ENCODE assay signal across 24 cellular contexts in genomic region chrX:149002320-149002719, GRCh38.
"Had no signal": no experiment of that assay in that cellular context is flagged by ENCODE, and none has a peak within 500 bp of the region (broad histone marks: within the 10 kb centered on the region; RNA-seq: fewer than 3 reads in every experiment).

No MANE protein-coding gene starts in this region.

- H3K4me3 ChIP-seq: neural progenitor cell, ovary, psoas muscle, right lobe of liver, sigmoid colon, stomach, thoracic aorta, thyroid gland, tibial nerve, upper lobe of right lung, uterus had no signal

- H3K27me3 ChIP-seq: neural progenitor cell, ovary, right lobe of liver, sigmoid colon, stomach, thyroid gland, tibial nerve, upper lobe of right lung, uterus had no signal

- FAIRE-seq: small intestine had no signal

- H3K4me2 ChIP-seq: neural progenitor cell had no signal

- H3K36me3 ChIP-seq: neural progenitor cell, ovary, right lobe of liver, sigmoid colon, stomach, thoracic aorta, thyroid gland, tibial nerve, upper lobe of right lung, uterus had no signal

- H3K27ac ChIP-seq: neural progenitor cell, ovary, parathyroid adenoma, psoas muscle, right lobe of liver, sigmoid colon, stomach, thoracic aorta, thyroid gland, tibial nerve, upper lobe of right lung, uterus had no signal

- H3K79me2 ChIP-seq: parathyroid adenoma had no signal

- ATAC-seq: natural killer cell; psoas muscle; right cardiac atrium; right lobe of liver; stimulated activated effector memory CD8-positive, alpha-beta T cell treated with anti-CD3 and anti-CD28 coated beads, Interleukin-12 subunit alpha, Interleukin-12 subunit beta, amount 100 ng/mL, for 72 hours; stimulated activated naive B cell treated with anti-CD40 and anti-IgM and Interleukin-4, amounts not matched to agents 10 μg/mL and 1 μg/mL and 100 μg/mL, for 72 hours; upper lobe of right lung had no signal

- DNase-seq: natural killer cell; occipital lobe; ovary; posterior cingulate gyrus; psoas muscle; right cardiac atrium; right lobe of liver; sigmoid colon; small intestine; stimulated activated CD4-positive, alpha-beta T cell treated with anti-CD3 and anti-CD28 coated beads, Interleukin-15, amount 100 ng/mL, for 24 hours; stimulated activated CD4-positive, alpha-beta T cell treated with anti-CD3 and anti-CD28 coated beads, Interleukin-2, amount 100 ng/mL, for 24 hours; stimulated activated CD4-positive, alpha-beta T cell treated with anti-CD3 and anti-CD28 coated beads, Interleukin-2, amount 100 ng/mL, for 48 hours; stimulated activated CD4-positive, alpha-beta T cell treated with anti-CD3 and anti-CD28 coated beads, Interleukin-4, amount 100 ng/mL, for 24 hours; stimulated activated naive B cell treated with anti-CD40 and anti-IgM and Interleukin-4, amounts not matched to agents 10 μg/mL and 1 μg/mL and 100 μg/mL, for 72 hours; stimulated activated naive CD4-positive, alpha-beta T cell treated with Interleukin-2 at 50 U/mL for 16 hours; stomach; thyroid gland; upper lobe of right lung; uterus had no signal

- H2AFZ ChIP-seq: neural progenitor cell, parathyroid adenoma had no signal

- H3K4me1 ChIP-seq: neural progenitor cell, parathyroid adenoma, psoas muscle, right lobe of liver, sigmoid colon, stomach, thyroid gland, tibial nerve, upper lobe of right lung, uterus had no signal

- H3K9me3 ChIP-seq: ovary, psoas muscle, right lobe of liver, sigmoid colon, stomach, thoracic aorta, thyroid gland, tibial nerve, upper lobe of right lung, uterus had no signal

- H3K9ac ChIP-seq: neural progenitor cell, parathyroid adenoma had no signal
